11 cellular contexts compared by ENCODE assay signal in genomic region chr5:58922392-58923171, GRCh38.
DNase-seq lines count a peak whose midpoint lies in the region; ATAC-seq and TF ChIP-seq lines count a peak whose summit lies in the region.
"Had no signal": no experiment of that assay in that cellular context is flagged by ENCODE, and none has a peak within 500 bp of the region (broad histone marks: within the 10 kb centered on the region; RNA-seq: fewer than 3 reads in every experiment).

No MANE protein-coding gene starts in this region.

- ATAC-seq in left ventricle myocardium superior, result peak; percentile 95

- no peak overlapping the region for H3K4me3 ChIP-seq in ACC112 (ENCODE audit: low read depth, low read length)
- H3K4me3 ChIP-seq: thyroid gland had no signal

- no peaks in the 10 kb centered on the region for H3K36me3 ChIP-seq in ACC112 (ENCODE audit: insufficient read depth, low read length)
- H3K36me3 ChIP-seq: thyroid gland had no signal

- H2AFZ ChIP-seq in ACC112 (ENCODE audit: low read length, unreplicated experiment), result peak overlapping the region; percentile 69

- intact Hi-C loops in left ventricle myocardium superior (cut with micrococcal nuclease), result no loop called here

- peak overlapping the region; percentile 66 for H3K27ac ChIP-seq in ACC112 (ENCODE audit: low read depth, low read length)

- DNase-seq in left ventricle myocardium superior (peak; percentile 83), pons (ENCODE audit: low spot score) (peak; percentile 67)
- DNase-seq in activated CD8-positive, alpha-beta memory T cell treated with anti-CD3 and anti-CD28 coated beads, Interleukin-2, amount 50 U/mL, for 48 hours, result no peak
- no peak for DNase-seq in activated CD4-positive, alpha-beta memory T cell treated with anti-CD3 and anti-CD28 coated beads, Interleukin-2, amount 10 ng/mL, durations not matched to agents 7 days and 5 days
- no peak for DNase-seq in stimulated activated naive CD4-positive, alpha-beta T cell treated with Interleukin-2 at 50 U/mL for 16 hours (lab: John Stamatoyannopoulos, UW)
- no peak for DNase-seq in activated T-cell treated with anti-CD3 and anti-CD28 coated beads, Interleukin-2, amount 50 U/mL, for 24 hours
- DNase-seq: activated CD4-positive, alpha-beta T cell treated with anti-CD3 and anti-CD28 coated beads for 4 hours; MV-4-11 had no signal

- peaks cover 72% of the 10 kb centered on the region for H3K4me1 Mint-ChIP-seq in brain
- peaks cover 27% of the 10 kb centered on the region for H3K4me1 Mint-ChIP-seq in activated CD4-positive, alpha-beta memory T cell treated with anti-CD3 and anti-CD28 coated beads, Interleukin-2, amount 10 ng/mL, durations not matched to agents 7 days and 5 days
- peaks cover 37% of the 10 kb centered on the region for H3K4me1 Mint-ChIP-seq in activated T-cell treated with anti-CD3 and anti-CD28 coated beads, Interleukin-2, amount 50 U/mL, for 24 hours (ENCODE audit: low read depth)

- H3K27me3 ChIP-seq in ACC112 (ENCODE audit: insufficient read depth, low read length), result no peaks in the 10 kb centered on the region
- H3K27me3 ChIP-seq: thyroid gland had no signal

- H3K9me3 Mint-ChIP-seq in brain, result no peaks in the 10 kb centered on the region
- no peaks in the 10 kb centered on the region for H3K9me3 Mint-ChIP-seq in activated CD4-positive, alpha-beta memory T cell treated with anti-CD3 and anti-CD28 coated beads, Interleukin-2, amount 10 ng/mL, durations not matched to agents 7 days and 5 days
- no peaks in the 10 kb centered on the region for H3K9me3 Mint-ChIP-seq in activated T-cell treated with anti-CD3 and anti-CD28 coated beads, Interleukin-2, amount 50 U/mL, for 24 hours

- H3K27me3 Mint-ChIP-seq in brain, result peaks cover 8% of the 10 kb centered on the region
- H3K27me3 Mint-ChIP-seq in activated CD4-positive, alpha-beta memory T cell treated with anti-CD3 and anti-CD28 coated beads, Interleukin-2, amount 10 ng/mL, durations not matched to agents 7 days and 5 days, result no peaks in the 10 kb centered on the region
- peaks cover 3% of the 10 kb centered on the region for H3K27me3 Mint-ChIP-seq in activated T-cell treated with anti-CD3 and anti-CD28 coated beads, Interleukin-2, amount 50 U/mL, for 24 hours

- POLR2A ChIA-PET in activated CD4-positive, alpha-beta memory T cell treated with anti-CD3 and anti-CD28 coated beads, Interleukin-2, amount 10 ng/mL, durations not matched to agents 7 days and 5 days (lab: Charles Lee), result no interaction called here

- no peaks in the 10 kb centered on the region for H3K79me2 ChIP-seq in ACC112 (ENCODE audit: control insufficient read depth, insufficient read depth, low read length, unreplicated experiment)

- peak overlapping the region in 4 of 5 experiments; percentile 45 to 95 (median 82) for H3K27ac Mint-ChIP-seq in brain
- no peak overlapping the region for H3K27ac Mint-ChIP-seq in activated CD4-positive, alpha-beta memory T cell treated with anti-CD3 and anti-CD28 coated beads, Interleukin-2, amount 10 ng/mL, durations not matched to agents 7 days and 5 days
- H3K27ac Mint-ChIP-seq in activated T-cell treated with anti-CD3 and anti-CD28 coated beads, Interleukin-2, amount 50 U/mL, for 24 hours, result no peak overlapping the region

- CTCF ChIA-PET in activated CD4-positive, alpha-beta memory T cell treated with anti-CD3 and anti-CD28 coated beads, Interleukin-2, amount 10 ng/mL, durations not matched to agents 7 days and 5 days (lab: Charles Lee), result no interaction called here

- no peak for TF ChIP-seq CTCF in brain (conservative IDR thresholded peaks at IDR 0.05)

- H3K4me3 Mint-ChIP-seq in brain, result peak overlapping the region in 3 of 5 experiments; percentile 15 to 52 (median 39)
- no peak overlapping the region for H3K4me3 Mint-ChIP-seq in activated CD4-positive, alpha-beta memory T cell treated with anti-CD3 and anti-CD28 coated beads, Interleukin-2, amount 10 ng/mL, durations not matched to agents 7 days and 5 days
- H3K4me3 Mint-ChIP-seq in activated T-cell treated with anti-CD3 and anti-CD28 coated beads, Interleukin-2, amount 50 U/mL, for 24 hours, result no peak overlapping the region

- H3K36me3 Mint-ChIP-seq in brain, result no peaks in the 10 kb centered on the region
- H3K36me3 Mint-ChIP-seq in activated CD4-positive, alpha-beta memory T cell treated with anti-CD3 and anti-CD28 coated beads, Interleukin-2, amount 10 ng/mL, durations not matched to agents 7 days and 5 days (ENCODE audit: low read depth), result no peaks in the 10 kb centered on the region
- no peaks in the 10 kb centered on the region for H3K36me3 Mint-ChIP-seq in activated T-cell treated with anti-CD3 and anti-CD28 coated beads, Interleukin-2, amount 50 U/mL, for 24 hours (ENCODE audit: low read depth)

- peaks cover 45% of the 10 kb centered on the region for H3K4me1 ChIP-seq in ACC112 (ENCODE audit: control insufficient read depth, insufficient read depth, low read length, unreplicated experiment)
- H3K4me1 ChIP-seq: thyroid gland had no signal

Comparison
In these comparisons a context has a peak if more than half of its experiments do, and no peak if none do; other contexts are left out.
1. H3K27ac Mint-ChIP-seq: peak in brain (4 of 5); none in activated CD4-positive, alpha-beta memory T cell treated with anti-CD3 and anti-CD28 coated beads, Interleukin-2, amount 10 ng/mL, durations not matched to agents 7 days and 5 days (single experiment) and activated T-cell treated with anti-CD3 and anti-CD28 coated beads, Interleukin-2, amount 50 U/mL, for 24 hours (single experiment).
2. H3K4me3 Mint-ChIP-seq: peak in brain (3 of 5); none in activated CD4-positive, alpha-beta memory T cell treated with anti-CD3 and anti-CD28 coated beads, Interleukin-2, amount 10 ng/mL, durations not matched to agents 7 days and 5 days (single experiment) and activated T-cell treated with anti-CD3 and anti-CD28 coated beads, Interleukin-2, amount 50 U/mL, for 24 hours (single experiment).
3. DNase-seq: peak in left ventricle myocardium superior (single experiment) and pons (single experiment); none in activated CD8-positive, alpha-beta memory T cell treated with anti-CD3 and anti-CD28 coated beads, Interleukin-2, amount 50 U/mL, for 48 hours (single experiment), activated CD4-positive, alpha-beta memory T cell treated with anti-CD3 and anti-CD28 coated beads, Interleukin-2, amount 10 ng/mL, durations not matched to agents 7 days and 5 days (single experiment), stimulated activated naive CD4-positive, alpha-beta T cell treated with Interleukin-2 at 50 U/mL for 16 hours (single experiment) and activated T-cell treated with anti-CD3 and anti-CD28 coated beads, Interleukin-2, amount 50 U/mL, for 24 hours (single experiment).